Comparison of ENCODE assay signal across 22 cellular contexts in the genomic region with DNA sequence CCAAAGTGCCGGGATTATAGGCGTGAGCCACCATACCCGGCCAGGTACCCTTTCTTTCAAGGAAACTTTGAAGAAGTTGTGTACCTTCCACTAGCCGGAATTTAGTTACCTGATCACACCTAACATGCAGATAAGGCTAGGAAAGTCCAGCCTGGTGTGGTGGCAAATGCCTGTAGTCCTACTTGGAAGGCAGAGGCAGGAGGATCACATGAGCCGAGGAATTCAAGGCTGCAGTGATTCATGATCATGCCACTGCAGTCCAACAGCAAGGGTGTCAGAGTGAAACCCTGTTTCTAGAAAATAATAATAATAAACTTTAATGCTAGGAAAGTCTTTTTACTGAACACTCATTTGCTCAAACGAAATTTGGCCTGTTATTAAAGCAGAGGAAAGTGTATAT. TPM values are rescaled to one million over a fixed set of nuclear protein-coding genes. Genes with fewer than 3 reads are reported as not detected.
"Had no signal": no experiment of that assay in that cellular context is flagged by ENCODE, and none has a peak within 500 bp of the region (broad histone marks: within the 10 kb centered on the region; RNA-seq: fewer than 3 reads in every experiment).

No MANE protein-coding gene starts in this region.

- H3K27me3 ChIP-seq: breast epithelium, gastroesophageal sphincter, heart left ventricle, right lobe of liver, upper lobe of left lung had no signal

- H3K27ac ChIP-seq: breast epithelium, gastroesophageal sphincter, heart left ventricle, prostate gland, right lobe of liver, thoracic aorta, upper lobe of left lung had no signal

- H3K9me3 ChIP-seq: breast epithelium, gastroesophageal sphincter, heart left ventricle, mucosa of descending colon, prostate gland, right lobe of liver, thoracic aorta, upper lobe of left lung had no signal

- H3K4me1 ChIP-seq: breast epithelium, prostate gland, upper lobe of left lung had no signal

- H3K4me3 ChIP-seq: breast epithelium, gastroesophageal sphincter, heart left ventricle, mucosa of descending colon, prostate gland, right lobe of liver, thoracic aorta, upper lobe of left lung had no signal

- DNase-seq: activated B cell treated with CpG ODN at 0.5 μM for 24 hours; activated CD4-positive, alpha-beta memory T cell treated with anti-CD3 and anti-CD28 coated beads for 36 hours; activated CD4-positive, alpha-beta T cell treated with anti-CD3 and anti-CD28 coated beads for 4 hours; activated gamma-delta T cell treated with Interleukin-2 at 50 U/mL for 16 hours; activated T-cell treated with anti-CD3 and anti-CD28 coated beads for 4 hours; effector CD4-positive, alpha-beta T cell; heart left ventricle; kidney glomerular epithelial cell; left ventricle myocardium superior; mucosa of descending colon; naive B cell; right lobe of liver; stimulated activated CD4-positive, alpha-beta T cell treated with anti-CD3 and anti-CD28 coated beads, Interleukin-4, amount 100 ng/mL, for 4 hours; upper lobe of left lung had no signal

RNA-seq across cellular contexts. Expression of gene APOBEC2, which starts 40.7 kb away (rescaled TPM):
- total RNA-seq: activated B cell treated with CpG ODN at 0.5 μM for 24 hours; activated CD4-positive, alpha-beta memory T cell treated with anti-CD3 and anti-CD28 coated beads for 36 hours; activated naive CD4-positive, alpha-beta T cell treated with anti-CD3 and anti-CD28 coated beads, Interleukin-2, amount 50 U/mL, for 72 hours; activated T-helper 1 cell treated with anti-CD3 and anti-CD28 coated beads, Interleukin-12 subunit alpha, Interleukin-12 subunit beta, Interleukin-2, Interleukin-4 antibody, amounts not matched to agents 30 ng/mL and 10 ng/mL and 1 ng/mL, durations not matched to agents 14 hours and 24 hours and 36 hours; breast epithelium; mucosa of descending colon; neural crest cell; omental fat pad; right lobe of liver; thoracic aorta; upper lobe of left lung had no signal

RNA-seq across cellular contexts. Expression of gene TSPO2, which starts 51.5 kb away (rescaled TPM):
- total RNA-seq: activated B cell treated with CpG ODN at 0.5 μM for 24 hours; activated CD4-positive, alpha-beta memory T cell treated with anti-CD3 and anti-CD28 coated beads for 36 hours; activated naive CD4-positive, alpha-beta T cell treated with anti-CD3 and anti-CD28 coated beads, Interleukin-2, amount 50 U/mL, for 72 hours; activated T-helper 1 cell treated with anti-CD3 and anti-CD28 coated beads, Interleukin-12 subunit alpha, Interleukin-12 subunit beta, Interleukin-2, Interleukin-4 antibody, amounts not matched to agents 30 ng/mL and 10 ng/mL and 1 ng/mL, durations not matched to agents 14 hours and 24 hours and 36 hours; breast epithelium; gastroesophageal sphincter; heart left ventricle; left ventricle myocardium superior; neural crest cell; omental fat pad; prostate gland; thoracic aorta; upper lobe of left lung had no signal
- polyA plus RNA-seq: heart left ventricle had no signal
